Comparison of ENCODE assay signal across 26 cellular contexts in the genomic region with DNA sequence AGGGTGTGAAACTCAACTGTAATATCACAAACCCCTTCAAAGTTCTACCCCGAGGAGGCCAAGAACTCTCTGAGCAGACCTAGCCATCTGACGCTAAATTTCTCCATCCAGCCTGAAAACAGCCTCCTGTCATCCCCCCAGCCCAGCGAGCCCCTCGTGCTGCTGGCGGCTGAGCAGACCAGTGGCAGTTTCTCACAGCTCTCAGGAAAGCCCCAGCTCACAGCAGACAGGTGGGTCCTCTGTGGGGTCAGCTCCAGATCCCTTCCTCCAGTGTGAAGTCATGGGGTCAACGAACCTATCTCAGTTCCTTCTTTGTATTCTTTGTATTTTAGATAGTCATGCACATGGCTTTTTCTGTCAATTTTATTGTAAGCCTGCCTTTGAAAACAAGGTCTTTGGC. TPM values are rescaled to one million over a fixed set of nuclear protein-coding genes. Genes with fewer than 3 reads are reported as not detected.
"Had no signal": no experiment of that assay in that cellular context is flagged by ENCODE, and none has a peak within 500 bp of the region (broad histone marks: within the 10 kb centered on the region; RNA-seq: fewer than 3 reads in every experiment).

No MANE protein-coding gene starts in this region.

- H3K4me1 ChIP-seq: adrenal gland, body of pancreas, colonic mucosa, gastroesophageal sphincter, uterus had no signal

- FAIRE-seq: keratinocyte had no signal

- H3K9me3 ChIP-seq: adrenal gland, body of pancreas, colonic mucosa, gastroesophageal sphincter, mucosa of descending colon, thoracic aorta, uterus had no signal

- ATAC-seq: body of pancreas; gastroesophageal sphincter; left cardiac atrium; left ventricle myocardium superior; mucosa of descending colon; natural killer cell treated with Interleukin-12 subunit alpha and Interleukin-12 subunit beta and Interleukin-15 and Interleukin-18, amount 100 ng/mL, for 72 hours; right cardiac atrium had no signal

- H3K27ac ChIP-seq: adrenal gland, body of pancreas, colonic mucosa, gastroesophageal sphincter, thoracic aorta, uterus had no signal

- H3K4me3 ChIP-seq: adrenal gland, body of pancreas, colonic mucosa, gastroesophageal sphincter, mucosa of descending colon, thoracic aorta, uterus had no signal

- H3K27me3 ChIP-seq: adrenal gland, body of pancreas, colonic mucosa, gastroesophageal sphincter, uterus had no signal

- H3K36me3 ChIP-seq: colonic mucosa, thoracic aorta, uterus had no signal

- DNase-seq: activated CD4-positive, alpha-beta T cell treated with anti-CD3 and anti-CD28 coated beads for 4 hours; activated CD4-positive, alpha-beta T cell treated with anti-CD3 and anti-CD28 coated beads, Interleukin-2, amount 50 U/mL, for 48 hours; activated CD8-positive, alpha-beta memory T cell treated with anti-CD3 and anti-CD28 coated beads for 24 hours; activated effector memory CD4-positive, alpha-beta T cell treated with Interleukin-2 at 50 U/mL for 16 hours; activated naive CD4-positive, alpha-beta T cell treated with anti-CD3 and anti-CD28 coated beads for 36 hours; activated naive CD8-positive, alpha-beta T cell treated with anti-CD3 and anti-CD28 coated beads for 36 hours; adrenal gland; aorta; body of pancreas; cerebellar nuclear complex; colonic mucosa; effector CD8-positive, alpha-beta T cell; hippocampal formation; left cardiac atrium; left ventricle myocardium superior; mucosa of descending colon; right cardiac atrium; stimulated activated CD4-positive, alpha-beta T cell treated with anti-CD3 and anti-CD28 coated beads, Interleukin-15, amount 100 ng/mL, for 24 hours; stimulated activated CD4-positive, alpha-beta T cell treated with anti-CD3 and anti-CD28 coated beads, Interleukin-2, amount 100 ng/mL, for 24 hours; stimulated activated naive CD4-positive, alpha-beta T cell treated with Interleukin-2 at 50 U/mL for 16 hours; uterus had no signal

RNA-seq across cellular contexts. Expression of a gene that starts 7.8 kb away (rescaled TPM):
- total RNA-seq: activated naive CD4-positive, alpha-beta T cell treated with anti-CD3 and anti-CD28 coated beads for 36 hours; epithelial cell of proximal tubule had no signal
